In the genomic region with DNA sequence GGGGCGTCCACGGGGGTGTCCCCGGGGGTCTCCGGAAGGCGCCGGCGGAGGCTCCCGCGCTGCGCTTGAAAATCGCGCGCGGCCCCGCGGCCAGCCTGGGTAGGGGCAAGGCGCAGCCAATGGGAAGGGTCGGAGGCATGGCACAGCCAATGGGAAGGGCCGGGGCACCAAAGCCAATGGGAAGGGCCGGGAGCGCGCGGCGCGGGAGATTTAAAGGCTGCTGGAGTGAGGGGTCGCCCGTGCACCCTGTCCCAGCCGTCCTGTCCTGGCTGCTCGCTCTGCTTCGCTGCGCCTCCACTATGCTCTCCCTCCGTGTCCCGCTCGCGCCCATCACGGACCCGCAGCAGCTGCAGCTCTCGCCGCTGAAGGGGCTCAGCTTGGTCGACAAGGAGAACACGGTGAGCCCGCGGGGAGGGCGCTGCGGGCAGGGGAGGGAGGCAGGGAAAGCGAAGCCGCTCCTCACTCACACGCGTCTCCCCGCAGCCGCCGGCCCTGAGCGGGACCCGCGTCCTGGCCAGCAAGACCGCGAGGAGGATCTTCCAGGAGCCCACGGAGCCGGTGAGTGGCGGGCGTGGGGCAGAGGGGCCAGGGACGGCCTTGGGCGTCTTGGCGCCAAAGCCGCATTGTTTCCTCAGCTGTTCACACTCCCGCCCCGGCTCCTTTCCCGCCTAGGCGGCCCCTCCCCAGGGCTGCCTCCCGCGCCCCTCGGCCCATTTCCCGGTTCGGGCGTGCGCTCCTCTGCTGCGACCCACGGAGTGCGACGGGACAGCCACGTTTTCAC, we compare ENCODE assay signal across 1 cellular context.
A peak's percentile ranks its signal among the peaks of the same experiment; 100 is the strongest.
TF ChIP-seq lines count a peak whose summit lies in the region.

A gene (plus strand): TSS at position 240 of the 781 bp plus-strand sequence. CDS start 60 bp downstream, at position 300.

TF ChIP-seq in HepG2, 621 proteins besides CTCF, POLR2A, EP300 and RAD21 (continued from another document and continues in another):
- TF ChIP-seq, protein P1, sequence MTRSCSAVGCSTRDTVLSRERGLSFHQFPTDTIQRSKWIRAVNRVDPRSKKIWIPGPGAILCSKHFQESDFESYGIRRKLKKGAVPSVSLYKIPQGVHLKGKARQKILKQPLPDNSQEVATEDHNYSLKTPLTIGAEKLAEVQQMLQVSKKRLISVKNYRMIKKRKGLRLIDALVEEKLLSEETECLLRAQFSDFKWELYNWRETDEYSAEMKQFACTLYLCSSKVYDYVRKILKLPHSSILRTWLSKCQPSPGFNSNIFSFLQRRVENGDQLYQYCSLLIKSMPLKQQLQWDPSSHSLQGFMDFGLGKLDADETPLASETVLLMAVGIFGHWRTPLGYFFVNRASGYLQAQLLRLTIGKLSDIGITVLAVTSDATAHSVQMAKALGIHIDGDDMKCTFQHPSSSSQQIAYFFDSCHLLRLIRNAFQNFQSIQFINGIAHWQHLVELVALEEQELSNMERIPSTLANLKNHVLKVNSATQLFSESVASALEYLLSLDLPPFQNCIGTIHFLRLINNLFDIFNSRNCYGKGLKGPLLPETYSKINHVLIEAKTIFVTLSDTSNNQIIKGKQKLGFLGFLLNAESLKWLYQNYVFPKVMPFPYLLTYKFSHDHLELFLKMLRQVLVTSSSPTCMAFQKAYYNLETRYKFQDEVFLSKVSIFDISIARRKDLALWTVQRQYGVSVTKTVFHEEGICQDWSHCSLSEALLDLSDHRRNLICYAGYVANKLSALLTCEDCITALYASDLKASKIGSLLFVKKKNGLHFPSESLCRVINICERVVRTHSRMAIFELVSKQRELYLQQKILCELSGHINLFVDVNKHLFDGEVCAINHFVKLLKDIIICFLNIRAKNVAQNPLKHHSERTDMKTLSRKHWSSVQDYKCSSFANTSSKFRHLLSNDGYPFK (CRISPR knock-in tag; IDR thresholded peaks at IDR 0.05; ENCODE audit: borderline replicate concordance): no peak
- TF ChIP-seq, protein P2, sequence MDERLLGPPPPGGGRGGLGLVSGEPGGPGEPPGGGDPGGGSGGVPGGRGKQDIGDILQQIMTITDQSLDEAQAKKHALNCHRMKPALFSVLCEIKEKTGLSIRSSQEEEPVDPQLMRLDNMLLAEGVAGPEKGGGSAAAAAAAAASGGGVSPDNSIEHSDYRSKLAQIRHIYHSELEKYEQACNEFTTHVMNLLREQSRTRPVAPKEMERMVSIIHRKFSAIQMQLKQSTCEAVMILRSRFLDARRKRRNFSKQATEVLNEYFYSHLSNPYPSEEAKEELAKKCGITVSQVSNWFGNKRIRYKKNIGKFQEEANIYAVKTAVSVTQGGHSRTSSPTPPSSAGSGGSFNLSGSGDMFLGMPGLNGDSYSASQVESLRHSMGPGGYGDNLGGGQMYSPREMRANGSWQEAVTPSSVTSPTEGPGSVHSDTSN (CRISPR knock-in tag; IDR thresholded peaks at IDR 0.05): no peak
- peak; percentile 66; the same call in 1 of the 2 replicates for TF ChIP-seq ZNF788 (CRISPR knock-in tag; IDR thresholded peaks at IDR 0.05; ENCODE audit: borderline replicate concordance)
- TF ChIP-seq SPEN (CRISPR knock-in tag; IDR thresholded peaks at IDR 0.05; ENCODE audit: low read depth): peak; percentile 41; the same call in 1 of the 2 replicates
- peak; percentile 83 for TF ChIP-seq KMT2A (CRISPR knock-in tag; IDR thresholded peaks at IDR 0.05)
- TF ChIP-seq, protein P3, sequence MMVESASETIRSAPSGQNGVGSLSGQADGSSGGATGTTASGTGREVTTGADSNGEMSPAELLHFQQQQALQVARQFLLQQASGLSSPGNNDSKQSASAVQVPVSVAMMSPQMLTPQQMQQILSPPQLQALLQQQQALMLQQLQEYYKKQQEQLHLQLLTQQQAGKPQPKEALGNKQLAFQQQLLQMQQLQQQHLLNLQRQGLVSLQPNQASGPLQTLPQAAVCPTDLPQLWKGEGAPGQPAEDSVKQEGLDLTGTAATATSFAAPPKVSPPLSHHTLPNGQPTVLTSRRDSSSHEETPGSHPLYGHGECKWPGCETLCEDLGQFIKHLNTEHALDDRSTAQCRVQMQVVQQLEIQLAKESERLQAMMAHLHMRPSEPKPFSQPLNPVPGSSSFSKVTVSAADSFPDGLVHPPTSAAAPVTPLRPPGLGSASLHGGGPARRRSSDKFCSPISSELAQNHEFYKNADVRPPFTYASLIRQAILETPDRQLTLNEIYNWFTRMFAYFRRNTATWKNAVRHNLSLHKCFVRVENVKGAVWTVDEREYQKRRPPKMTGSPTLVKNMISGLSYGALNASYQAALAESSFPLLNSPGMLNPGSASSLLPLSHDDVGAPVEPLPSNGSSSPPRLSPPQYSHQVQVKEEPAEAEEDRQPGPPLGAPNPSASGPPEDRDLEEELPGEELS (CRISPR knock-in tag; IDR thresholded peaks at IDR 0.05): peak; percentile 43; the same call in 1 of the 2 replicates
- TF ChIP-seq CENPT (CRISPR knock-in tag; IDR thresholded peaks at IDR 0.05; ENCODE audit: low read depth): peak; percentile 99
- peak; percentile 100 for TF ChIP-seq ARNT2 (CRISPR knock-in tag; IDR thresholded peaks at IDR 0.05; ENCODE audit: low read depth)
- TF ChIP-seq, protein P4, sequence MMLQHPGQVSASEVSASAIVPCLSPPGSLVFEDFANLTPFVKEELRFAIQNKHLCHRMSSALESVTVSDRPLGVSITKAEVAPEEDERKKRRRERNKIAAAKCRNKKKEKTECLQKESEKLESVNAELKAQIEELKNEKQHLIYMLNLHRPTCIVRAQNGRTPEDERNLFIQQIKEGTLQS (CRISPR knock-in tag; IDR thresholded peaks at IDR 0.05): peak; percentile 31; the same call in 1 of the 2 replicates
- peak; percentile 69; the same call in 1 of the 2 replicates for TF ChIP-seq SP4 (CRISPR knock-in tag; IDR thresholded peaks at IDR 0.05)
- TF ChIP-seq, protein P5, sequence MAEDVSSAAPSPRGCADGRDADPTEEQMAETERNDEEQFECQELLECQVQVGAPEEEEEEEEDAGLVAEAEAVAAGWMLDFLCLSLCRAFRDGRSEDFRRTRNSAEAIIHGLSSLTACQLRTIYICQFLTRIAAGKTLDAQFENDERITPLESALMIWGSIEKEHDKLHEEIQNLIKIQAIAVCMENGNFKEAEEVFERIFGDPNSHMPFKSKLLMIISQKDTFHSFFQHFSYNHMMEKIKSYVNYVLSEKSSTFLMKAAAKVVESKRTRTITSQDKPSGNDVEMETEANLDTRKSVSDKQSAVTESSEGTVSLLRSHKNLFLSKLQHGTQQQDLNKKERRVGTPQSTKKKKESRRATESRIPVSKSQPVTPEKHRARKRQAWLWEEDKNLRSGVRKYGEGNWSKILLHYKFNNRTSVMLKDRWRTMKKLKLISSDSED (CRISPR knock-in tag; IDR thresholded peaks at IDR 0.05): peak; percentile 96
- TF ChIP-seq, protein P6, sequence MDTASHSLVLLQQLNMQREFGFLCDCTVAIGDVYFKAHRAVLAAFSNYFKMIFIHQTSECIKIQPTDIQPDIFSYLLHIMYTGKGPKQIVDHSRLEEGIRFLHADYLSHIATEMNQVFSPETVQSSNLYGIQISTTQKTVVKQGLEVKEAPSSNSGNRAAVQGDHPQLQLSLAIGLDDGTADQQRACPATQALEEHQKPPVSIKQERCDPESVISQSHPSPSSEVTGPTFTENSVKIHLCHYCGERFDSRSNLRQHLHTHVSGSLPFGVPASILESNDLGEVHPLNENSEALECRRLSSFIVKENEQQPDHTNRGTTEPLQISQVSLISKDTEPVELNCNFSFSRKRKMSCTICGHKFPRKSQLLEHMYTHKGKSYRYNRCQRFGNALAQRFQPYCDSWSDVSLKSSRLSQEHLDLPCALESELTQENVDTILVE (CRISPR knock-in tag; IDR thresholded peaks at IDR 0.05): no peak
- no peak for TF ChIP-seq FOXK2 (IDR thresholded peaks at IDR 0.05)
- peak; percentile 100 for TF ChIP-seq ARID2 (CRISPR knock-in tag; IDR thresholded peaks at IDR 0.05; ENCODE audit: borderline replicate concordance)
- TF ChIP-seq ELF1 (CRISPR knock-in tag; IDR thresholded peaks at IDR 0.05): no peak; the same call in 1 of the 2 replicates
- TF ChIP-seq ZNF33A (CRISPR knock-in tag; IDR thresholded peaks at IDR 0.05; ENCODE audit: borderline replicate concordance): no peak
- peak; percentile 72; the same call in 1 of the 2 replicates for TF ChIP-seq KLF9 (CRISPR knock-in tag; IDR thresholded peaks at IDR 0.05; ENCODE audit: low read depth)
- TF ChIP-seq, protein P7, sequence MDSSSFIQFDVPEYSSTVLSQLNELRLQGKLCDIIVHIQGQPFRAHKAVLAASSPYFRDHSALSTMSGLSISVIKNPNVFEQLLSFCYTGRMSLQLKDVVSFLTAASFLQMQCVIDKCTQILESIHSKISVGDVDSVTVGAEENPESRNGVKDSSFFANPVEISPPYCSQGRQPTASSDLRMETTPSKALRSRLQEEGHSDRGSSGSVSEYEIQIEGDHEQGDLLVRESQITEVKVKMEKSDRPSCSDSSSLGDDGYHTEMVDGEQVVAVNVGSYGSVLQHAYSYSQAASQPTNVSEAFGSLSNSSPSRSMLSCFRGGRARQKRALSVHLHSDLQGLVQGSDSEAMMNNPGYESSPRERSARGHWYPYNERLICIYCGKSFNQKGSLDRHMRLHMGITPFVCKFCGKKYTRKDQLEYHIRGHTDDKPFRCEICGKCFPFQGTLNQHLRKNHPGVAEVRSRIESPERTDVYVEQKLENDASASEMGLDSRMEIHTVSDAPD (CRISPR knock-in tag; IDR thresholded peaks at IDR 0.05): peak; percentile 97
- TF ChIP-seq, protein P8, sequence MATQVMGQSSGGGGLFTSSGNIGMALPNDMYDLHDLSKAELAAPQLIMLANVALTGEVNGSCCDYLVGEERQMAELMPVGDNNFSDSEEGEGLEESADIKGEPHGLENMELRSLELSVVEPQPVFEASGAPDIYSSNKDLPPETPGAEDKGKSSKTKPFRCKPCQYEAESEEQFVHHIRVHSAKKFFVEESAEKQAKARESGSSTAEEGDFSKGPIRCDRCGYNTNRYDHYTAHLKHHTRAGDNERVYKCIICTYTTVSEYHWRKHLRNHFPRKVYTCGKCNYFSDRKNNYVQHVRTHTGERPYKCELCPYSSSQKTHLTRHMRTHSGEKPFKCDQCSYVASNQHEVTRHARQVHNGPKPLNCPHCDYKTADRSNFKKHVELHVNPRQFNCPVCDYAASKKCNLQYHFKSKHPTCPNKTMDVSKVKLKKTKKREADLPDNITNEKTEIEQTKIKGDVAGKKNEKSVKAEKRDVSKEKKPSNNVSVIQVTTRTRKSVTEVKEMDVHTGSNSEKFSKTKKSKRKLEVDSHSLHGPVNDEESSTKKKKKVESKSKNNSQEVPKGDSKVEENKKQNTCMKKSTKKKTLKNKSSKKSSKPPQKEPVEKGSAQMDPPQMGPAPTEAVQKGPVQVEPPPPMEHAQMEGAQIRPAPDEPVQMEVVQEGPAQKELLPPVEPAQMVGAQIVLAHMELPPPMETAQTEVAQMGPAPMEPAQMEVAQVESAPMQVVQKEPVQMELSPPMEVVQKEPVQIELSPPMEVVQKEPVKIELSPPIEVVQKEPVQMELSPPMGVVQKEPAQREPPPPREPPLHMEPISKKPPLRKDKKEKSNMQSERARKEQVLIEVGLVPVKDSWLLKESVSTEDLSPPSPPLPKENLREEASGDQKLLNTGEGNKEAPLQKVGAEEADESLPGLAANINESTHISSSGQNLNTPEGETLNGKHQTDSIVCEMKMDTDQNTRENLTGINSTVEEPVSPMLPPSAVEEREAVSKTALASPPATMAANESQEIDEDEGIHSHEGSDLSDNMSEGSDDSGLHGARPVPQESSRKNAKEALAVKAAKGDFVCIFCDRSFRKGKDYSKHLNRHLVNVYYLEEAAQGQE (IDR thresholded peaks at IDR 0.05; ENCODE audit: borderline replicate concordance in 1 of 2, low read depth in 1 of 2, low read length in 2 of 2): no peak
- peak; percentile 89; the same call in 1 of the 2 replicates for TF ChIP-seq FOXC1 (CRISPR knock-in tag; IDR thresholded peaks at IDR 0.05; ENCODE audit: borderline replicate concordance)
- no peak for TF ChIP-seq ZNF660 (CRISPR knock-in tag; IDR thresholded peaks at IDR 0.05; ENCODE audit: borderline replicate concordance, low read depth)
- no peak for TF ChIP-seq ZNF747 (CRISPR knock-in tag; IDR thresholded peaks at IDR 0.05; ENCODE audit: borderline replicate concordance)
- no peak for TF ChIP-seq ZSCAN12 (CRISPR knock-in tag; IDR thresholded peaks at IDR 0.05)
- no peak for TF ChIP-seq IRF2 (CRISPR knock-in tag; IDR thresholded peaks at IDR 0.05)
- TF ChIP-seq ZNF644 (CRISPR knock-in tag; IDR thresholded peaks at IDR 0.05; ENCODE audit: low read depth): no peak
- peak; percentile 61 for TF ChIP-seq ETV5 (CRISPR knock-in tag; IDR thresholded peaks at IDR 0.05; ENCODE audit: borderline replicate concordance)
- TF ChIP-seq ZSCAN20 (CRISPR knock-in tag; IDR thresholded peaks at IDR 0.05; ENCODE audit: borderline replicate concordance): 0 out of 2 replicates have a peak, but pooled peaks have one; percentile 66
- TF ChIP-seq, protein P9, sequence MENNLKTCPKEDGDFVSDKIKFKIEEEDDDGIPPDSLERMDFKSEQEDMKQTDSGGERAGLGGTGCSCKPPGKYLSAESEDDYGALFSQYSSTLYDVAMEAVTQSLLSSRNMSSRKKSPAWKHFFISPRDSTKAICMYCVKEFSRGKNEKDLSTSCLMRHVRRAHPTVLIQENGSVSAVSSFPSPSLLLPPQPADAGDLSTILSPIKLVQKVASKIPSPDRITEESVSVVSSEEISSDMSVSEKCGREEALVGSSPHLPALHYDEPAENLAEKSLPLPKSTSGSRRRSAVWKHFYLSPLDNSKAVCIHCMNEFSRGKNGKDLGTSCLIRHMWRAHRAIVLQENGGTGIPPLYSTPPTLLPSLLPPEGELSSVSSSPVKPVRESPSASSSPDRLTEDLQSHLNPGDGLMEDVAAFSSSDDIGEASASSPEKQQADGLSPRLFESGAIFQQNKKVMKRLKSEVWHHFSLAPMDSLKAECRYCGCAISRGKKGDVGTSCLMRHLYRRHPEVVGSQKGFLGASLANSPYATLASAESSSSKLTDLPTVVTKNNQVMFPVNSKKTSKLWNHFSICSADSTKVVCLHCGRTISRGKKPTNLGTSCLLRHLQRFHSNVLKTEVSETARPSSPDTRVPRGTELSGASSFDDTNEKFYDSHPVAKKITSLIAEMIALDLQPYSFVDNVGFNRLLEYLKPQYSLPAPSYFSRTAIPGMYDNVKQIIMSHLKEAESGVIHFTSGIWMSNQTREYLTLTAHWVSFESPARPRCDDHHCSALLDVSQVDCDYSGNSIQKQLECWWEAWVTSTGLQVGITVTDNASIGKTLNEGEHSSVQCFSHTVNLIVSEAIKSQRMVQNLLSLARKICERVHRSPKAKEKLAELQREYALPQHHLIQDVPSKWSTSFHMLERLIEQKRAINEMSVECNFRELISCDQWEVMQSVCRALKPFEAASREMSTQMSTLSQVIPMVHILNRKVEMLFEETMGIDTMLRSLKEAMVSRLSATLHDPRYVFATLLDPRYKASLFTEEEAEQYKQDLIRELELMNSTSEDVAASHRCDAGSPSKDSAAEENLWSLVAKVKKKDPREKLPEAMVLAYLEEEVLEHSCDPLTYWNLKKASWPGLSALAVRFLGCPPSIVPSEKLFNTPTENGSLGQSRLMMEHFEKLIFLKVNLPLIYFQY (CRISPR knock-in tag; IDR thresholded peaks at IDR 0.05; ENCODE audit: borderline replicate concordance): no peak; the same call in 1 of the 2 replicates
- TF ChIP-seq ZNF296 (CRISPR knock-in tag; conservative IDR thresholded peaks at IDR 0.05): 0 out of 2 replicates have a peak, but pooled peaks have one; percentile 23
- TF ChIP-seq NR2F2 (IDR thresholded peaks at IDR 0.05; ENCODE audit: borderline replicate concordance, low read depth): no peak; the same call in 1 of the 2 replicates
- peak; percentile 57; the same call in 1 of the 2 replicates for TF ChIP-seq ZMYM3 (CRISPR knock-in tag; IDR thresholded peaks at IDR 0.05)
- TF ChIP-seq SNAPC2 (CRISPR knock-in tag; IDR thresholded peaks at IDR 0.05): peak; percentile 98; the same call in 1 of the 2 replicates
- TF ChIP-seq MTF1 (CRISPR knock-in tag; IDR thresholded peaks at IDR 0.05): no peak; the same call in 1 of the 2 replicates
